In the genomic region with DNA sequence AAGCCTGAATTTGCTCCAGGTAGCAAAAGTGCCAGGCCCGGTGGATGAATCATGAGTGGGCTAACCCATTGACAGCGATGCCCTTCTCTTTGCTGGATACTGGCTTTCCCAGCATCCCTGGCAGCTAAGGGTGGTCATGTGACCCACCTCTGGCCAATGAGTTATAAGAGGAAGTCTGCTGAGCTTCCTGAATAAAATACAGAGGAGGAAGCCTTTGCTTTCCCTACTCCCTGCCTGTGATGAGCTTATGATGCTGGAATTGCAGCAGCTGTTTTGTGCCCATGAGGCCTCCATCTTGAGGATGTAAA, we compare ENCODE assay signal across 18 cellular contexts. TPM values are rescaled to one million over a fixed set of nuclear protein-coding genes. Genes with fewer than 3 reads are reported as not detected.
DNase-seq lines count a peak whose midpoint lies in the region; ATAC-seq and TF ChIP-seq lines count a peak whose summit lies in the region.
"Had no signal": no experiment of that assay in that cellular context is flagged by ENCODE, and none has a peak within 500 bp of the region (broad histone marks: within the 10 kb centered on the region; RNA-seq: fewer than 3 reads in every experiment).

No MANE protein-coding gene starts in this region.

- H3K79me1 ChIP-seq in mesendoderm (ENCODE audit: low read length), result no peaks in the 10 kb centered on the region

- H3K9me2 ChIP-seq in MM.1S (replicated peaks; ENCODE audit: insufficient read depth, low read length), result no peaks in the 10 kb centered on the region

- H3K27ac Mint-ChIP-seq in stimulated activated naive CD8-positive, alpha-beta T cell treated with anti-CD3 and anti-CD28 coated beads, Interleukin-15, Interleukin-2, amounts not matched to agents 100 ng/mL and 50 ng/mL, for 24 hours, result peak overlapping the region; percentile 45
- H3K27ac Mint-ChIP-seq: memory B cell had no signal

- H3K9ac ChIP-seq in mesendoderm (ENCODE audit: low read length) (no peak overlapping the region), MM.1S (ENCODE audit: low read length) (no peak overlapping the region)

- H3K4ac ChIP-seq in mesendoderm (ENCODE audit: low read depth, low read length), result no peak overlapping the region

- H3K27ac ChIP-seq in VCaP (peak overlapping the region; percentile 85), mesendoderm (ENCODE audit: low read depth, low read length) (no peak overlapping the region), MM.1S (ENCODE audit: low read length) (no peak overlapping the region)
- H3K27ac ChIP-seq: brain microvascular endothelial cell, ovary, upper lobe of right lung had no signal

- H3K4me1 Mint-ChIP-seq in stimulated activated naive CD8-positive, alpha-beta T cell treated with anti-CD3 and anti-CD28 coated beads, Interleukin-15, Interleukin-2, amounts not matched to agents 100 ng/mL and 50 ng/mL, for 24 hours (ENCODE audit: low read depth), result peaks cover 6% of the 10 kb centered on the region

- no peak overlapping the region for H2BK120ac ChIP-seq in mesendoderm (ENCODE audit: low read depth, low read length)

- no peak overlapping the region for H3K4me3 Mint-ChIP-seq in stimulated activated naive CD8-positive, alpha-beta T cell treated with anti-CD3 and anti-CD28 coated beads, Interleukin-15, Interleukin-2, amounts not matched to agents 100 ng/mL and 50 ng/mL, for 24 hours
- H3K4me3 Mint-ChIP-seq: memory B cell; naive thymus-derived CD4-positive, alpha-beta T cell had no signal

- TF ChIP-seq CTCF in VCaP (conservative IDR thresholded peaks at IDR 0.05) (no peak), MM.1S (IDR thresholded peaks at IDR 0.05; ENCODE audit: low read length) (no peak)

- no peaks in the 10 kb centered on the region for H3K79me2 ChIP-seq in mesendoderm (ENCODE audit: control insufficient read depth, insufficient read depth, low read length)
- no peaks in the 10 kb centered on the region for H3K79me2 ChIP-seq in MM.1S (ENCODE audit: low read length)

- H3K4me1 ChIP-seq in mesendoderm (ENCODE audit: control insufficient read depth, low read depth, low read length), result no peaks in the 10 kb centered on the region
- peaks cover 5% of the 10 kb centered on the region; the same call in 1 of the 2 replicates for H3K4me1 ChIP-seq in MM.1S (ENCODE audit: low read length)

- no peak overlapping the region for H3K56ac ChIP-seq in mesendoderm (ENCODE audit: low read length)

- H3K4me3 ChIP-seq in mesendoderm (ENCODE audit: low read length) (no peak overlapping the region), MM.1S (ENCODE audit: low read length) (no peak overlapping the region)
- H3K4me3 ChIP-seq: ovary, upper lobe of right lung had no signal

- H2AFZ ChIP-seq in MM.1S (ENCODE audit: low read length), result no peak overlapping the region; the same call in 1 of the 2 replicates

- H4K20me1 ChIP-seq in MM.1S (ENCODE audit: insufficient read depth, low read length), result no peaks in the 10 kb centered on the region

- H3K23ac ChIP-seq in mesendoderm (ENCODE audit: low read length), result no peak overlapping the region

- H3K4me2 ChIP-seq in mesendoderm (ENCODE audit: low read length) (no peak overlapping the region), MM.1S (ENCODE audit: low read depth, low read length) (no peak overlapping the region)

- H3K27me3 ChIP-seq in mesendoderm (ENCODE audit: insufficient read depth, low read length, poor library complexity) (no peaks in the 10 kb centered on the region), MM.1S (replicated peaks; ENCODE audit: insufficient read depth, low read length) (no peaks in the 10 kb centered on the region)
- H3K27me3 ChIP-seq: brain microvascular endothelial cell, ovary, upper lobe of right lung had no signal

- no peak overlapping the region for H3K18ac ChIP-seq in mesendoderm (ENCODE audit: low read length)

- WGBS in mesendoderm (ENCODE audit: extremely low coverage, insufficient coverage, low lambda C conversion rate), result no CpG with 5 or more reads among the region's 2 CpGs

- H3K9me3 ChIP-seq in MM.1S (replicated peaks; ENCODE audit: insufficient read depth, low read length), result no peaks in the 10 kb centered on the region
- H3K9me3 ChIP-seq: ovary had no signal

- H2BK15ac ChIP-seq in mesendoderm (replicated peaks; ENCODE audit: low read depth), result no peak overlapping the region

- no peak overlapping the region for H4K8ac ChIP-seq in mesendoderm (ENCODE audit: low read depth, low read length)

- H3K36me3 Mint-ChIP-seq in stimulated activated naive CD8-positive, alpha-beta T cell treated with anti-CD3 and anti-CD28 coated beads, Interleukin-15, Interleukin-2, amounts not matched to agents 100 ng/mL and 50 ng/mL, for 24 hours (ENCODE audit: low read depth), result no peaks in the 10 kb centered on the region
- H3K36me3 Mint-ChIP-seq: memory B cell had no signal

- no peak for DNase-seq in stimulated activated naive CD8-positive, alpha-beta T cell treated with anti-CD3 and anti-CD28 coated beads, Interleukin-15, Interleukin-2, amounts not matched to agents 100 U/mL and 50 U/mL, for 24 hours
- DNase-seq in mesendoderm (peak; percentile 30), NCI-H748 treated with DMSO at 0.1 percent for 48 hours (lab: John Stamatoyannopoulos, UW) (no peak), MM.1S (no peak)
- DNase-seq: brain microvascular endothelial cell; C1 segment of cervical spinal cord; KG1; naive thymus-derived CD4-positive, alpha-beta T cell; NCI-H1048; NCI-H187; NCI-H2227 treated with DMSO at 0.1 percent for 48 hours; ovary; upper lobe of right lung had no signal

- H3K36me3 ChIP-seq in mesendoderm (ENCODE audit: control insufficient read depth, insufficient read depth, low read length), result no peaks in the 10 kb centered on the region
- H3K36me3 ChIP-seq in MM.1S (replicated peaks; ENCODE audit: insufficient read depth, low read length), result no peaks in the 10 kb centered on the region
- H3K36me3 ChIP-seq: brain microvascular endothelial cell, ovary, upper lobe of right lung had no signal

- H4K5ac ChIP-seq in mesendoderm (ENCODE audit: low read length), result no peak overlapping the region

- no peaks in the 10 kb centered on the region for H3K9me3 Mint-ChIP-seq in stimulated activated naive CD8-positive, alpha-beta T cell treated with anti-CD3 and anti-CD28 coated beads, Interleukin-15, Interleukin-2, amounts not matched to agents 100 ng/mL and 50 ng/mL, for 24 hours
- H3K9me3 Mint-ChIP-seq: memory B cell had no signal

- no peak overlapping the region for H2BK5ac ChIP-seq in mesendoderm (ENCODE audit: low read length)

- no peak overlapping the region for H2AK5ac ChIP-seq in mesendoderm (ENCODE audit: low read length)

- ATAC-seq in stimulated activated naive CD8-positive, alpha-beta T cell treated with anti-CD3 and anti-CD28 coated beads, Interleukin-15, Interleukin-2, amounts not matched to agents 100 U/mL and 50 U/mL, for 24 hours, result no peak
- ATAC-seq in HG02938 (IDR thresholded peaks at IDR 0.05; ENCODE audit: unreplicated experiment), result no peak
- ATAC-seq: naive thymus-derived CD4-positive, alpha-beta T cell; Right ventricle myocardium inferior; upper lobe of right lung had no signal

- no peaks in the 10 kb centered on the region for H3F3A ChIP-seq in MM.1S (ENCODE audit: insufficient read depth, low read length)

- no peaks in the 10 kb centered on the region for H3K27me3 Mint-ChIP-seq in stimulated activated naive CD8-positive, alpha-beta T cell treated with anti-CD3 and anti-CD28 coated beads, Interleukin-15, Interleukin-2, amounts not matched to agents 100 ng/mL and 50 ng/mL, for 24 hours
- H3K27me3 Mint-ChIP-seq: memory B cell had no signal

RNA-seq across cellular contexts. Expression of a gene that starts 15.0 kb away (rescaled TPM):
- polyA plus RNA-seq in mesendoderm (2013, experiment 1 of 2), result 7.6 TPM
- polyA plus RNA-seq in mesendoderm (2013, experiment 2 of 2), result 7.5 TPM
